Comparison of ENCODE assay signal across 7 cellular contexts in the genomic region with DNA sequence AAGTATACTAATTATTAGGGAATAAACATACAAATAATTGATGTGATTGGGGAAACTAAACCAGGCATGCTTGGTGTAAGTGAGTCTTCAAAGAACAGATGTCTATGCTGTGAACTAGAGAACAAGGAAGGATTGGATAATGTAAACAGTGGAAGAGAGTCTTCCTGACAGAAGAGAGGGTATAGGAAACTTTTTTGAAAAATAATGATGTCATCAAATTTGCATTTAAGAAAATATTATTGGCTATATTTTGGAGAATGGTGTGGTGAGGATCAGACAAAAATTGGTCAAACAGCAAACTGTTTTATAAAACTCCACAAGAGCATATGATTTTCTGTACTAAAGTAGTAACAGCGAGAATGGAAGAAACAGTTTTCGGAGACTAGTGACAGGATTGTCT.
"Had no signal": no experiment of that assay in that cellular context is flagged by ENCODE, and none has a peak within 500 bp of the region (broad histone marks: within the 10 kb centered on the region; RNA-seq: fewer than 3 reads in every experiment).

No MANE protein-coding gene starts in this region.

- FAIRE-seq: G401.6, GM12891, GM12892, GM18507, GM19239 had no signal

- DNase-seq: GDM1, GF-D8 had no signal
